Comparison of ENCODE assay signal across 19 cellular contexts in genomic region chr22:47207846-47208554, GRCh38.
"Had no signal": no experiment of that assay in that cellular context is flagged by ENCODE, and none has a peak within 500 bp of the region (broad histone marks: within the 10 kb centered on the region; RNA-seq: fewer than 3 reads in every experiment).

No MANE protein-coding gene starts in this region.

- DNase-seq: activated CD4-positive, alpha-beta T cell treated with anti-CD3 and anti-CD28 coated beads, Interleukin-2, amount 50 U/mL, for 48 hours; activated CD4-positive, CD25-positive, alpha-beta regulatory T cell; activated gamma-delta T cell; amygdala; cerebellar nuclear complex; hypothalamus; left cardiac atrium; occipital lobe; stimulated activated CD4-positive, alpha-beta T cell treated with anti-CD3 and anti-CD28 coated beads, Interleukin-4, amount 100 ng/mL, for 1 hour; thyroid gland; uterus had no signal

- H3K27me3 ChIP-seq: thyroid gland, uterus had no signal

- H3K36me3 ChIP-seq: esophagus muscularis mucosa, thyroid gland, uterus had no signal

- H3K4me3 Mint-ChIP-seq: activated naive CD8-positive, alpha-beta T cell; brain; naive thymus-derived CD8-positive, alpha-beta T cell; stimulated activated naive CD8-positive, alpha-beta T cell treated with anti-CD3 and anti-CD28 coated beads, Interleukin-15, amount 100 ng/mL, for 72 hours; T-helper 1 cell treated with Interleukin-12 subunit alpha and Interleukin-12 subunit beta and Interleukin-4 antibody, amounts not matched to agents 30 μg/mL and 1 μg/mL, for 36 hours had no signal

- H3K27ac Mint-ChIP-seq: activated naive CD8-positive, alpha-beta T cell; naive thymus-derived CD8-positive, alpha-beta T cell; stimulated activated naive CD8-positive, alpha-beta T cell treated with anti-CD3 and anti-CD28 coated beads, Interleukin-15, amount 100 ng/mL, for 72 hours; T-helper 1 cell treated with Interleukin-12 subunit alpha and Interleukin-12 subunit beta and Interleukin-4 antibody, amounts not matched to agents 30 μg/mL and 1 μg/mL, for 36 hours had no signal

- FAIRE-seq: endometrium had no signal

- ATAC-seq: left cardiac atrium; naive thymus-derived CD8-positive, alpha-beta T cell; SK-N-SH treated with all-trans-retinoic acid at 6 μM for 48 hours; stimulated activated naive CD8-positive, alpha-beta T cell treated with anti-CD3 and anti-CD28 coated beads, Interleukin-15, amount 100 ng/mL, for 72 hours had no signal

- H3K27me3 Mint-ChIP-seq: activated naive CD8-positive, alpha-beta T cell; stimulated activated naive CD8-positive, alpha-beta T cell treated with anti-CD3 and anti-CD28 coated beads, Interleukin-15, amount 100 ng/mL, for 72 hours had no signal

- H3K36me3 Mint-ChIP-seq: activated naive CD8-positive, alpha-beta T cell; naive thymus-derived CD8-positive, alpha-beta T cell had no signal

- H3K9me3 ChIP-seq: esophagus muscularis mucosa, thyroid gland, uterus had no signal

- H3K9me3 Mint-ChIP-seq: naive thymus-derived CD8-positive, alpha-beta T cell had no signal

- H3K4me3 ChIP-seq: esophagus muscularis mucosa, thyroid gland, uterus had no signal

- H3K4me1 ChIP-seq: esophagus muscularis mucosa, thyroid gland, uterus had no signal

- H3K27ac ChIP-seq: esophagus muscularis mucosa, thyroid gland, uterus had no signal

- H3K4me1 Mint-ChIP-seq: brain; naive thymus-derived CD8-positive, alpha-beta T cell had no signal
